ENCODE assay signal across 18 cellular contexts in the genomic region with DNA sequence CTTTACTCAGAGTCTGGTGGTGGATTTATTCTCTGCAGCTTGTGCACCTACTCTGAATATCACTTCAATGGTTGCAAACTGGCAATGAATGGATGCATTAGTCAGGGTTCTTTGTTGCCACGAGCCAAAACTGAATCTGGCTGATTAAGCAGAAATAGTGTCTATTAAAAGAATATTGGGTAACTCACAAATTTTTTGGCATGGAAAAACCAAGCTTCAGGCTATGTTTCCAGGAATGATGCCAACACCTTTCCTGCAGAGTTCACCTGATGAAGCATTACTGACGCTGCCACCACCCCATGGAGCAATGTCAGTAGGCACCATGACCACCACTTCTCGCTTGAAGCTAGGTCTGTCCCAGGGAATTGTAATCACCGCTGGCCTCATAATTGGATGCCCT.
"Had no signal": no experiment of that assay in that cellular context is flagged by ENCODE, and none has a peak within 500 bp of the region (broad histone marks: within the 10 kb centered on the region; RNA-seq: fewer than 3 reads in every experiment).

No MANE protein-coding gene starts in this region.

- H3K36me3 Mint-ChIP-seq: naive thymus-derived CD4-positive, alpha-beta T cell; WTC11 had no signal

- H3K4me1 ChIP-seq: gastrocnemius medialis, heart left ventricle had no signal

- H3K27me3 Mint-ChIP-seq: activated CD4-positive, alpha-beta memory T cell treated with anti-CD3 and anti-CD28 coated beads, Interleukin-2, amount 10 ng/mL, durations not matched to agents 7 days and 5 days; central memory CD8-positive, alpha-beta T cell; naive thymus-derived CD4-positive, alpha-beta T cell; stimulated activated naive CD8-positive, alpha-beta T cell treated with anti-CD3 and anti-CD28 coated beads, Interleukin-15, Interleukin-2, amounts not matched to agents 100 ng/mL and 50 ng/mL, for 24 hours had no signal

- H3K36me3 ChIP-seq: gastrocnemius medialis, heart left ventricle, suprapubic skin had no signal

- H3K9me3 ChIP-seq: gastrocnemius medialis, heart left ventricle, mucosa of descending colon, suprapubic skin had no signal

- H3K4me3 ChIP-seq: gastrocnemius medialis, heart left ventricle, mucosa of descending colon, skin epidermis, suprapubic skin had no signal

- ATAC-seq: activated T-cell treated with anti-CD3 and anti-CD28 coated beads, Interleukin-2, amount 50 U/mL, for 4 hours; gastrocnemius medialis; heart left ventricle; left colon; mucosa of descending colon; naive thymus-derived CD4-positive, alpha-beta T cell; WTC11 had no signal

- H3K4me3 Mint-ChIP-seq: activated CD4-positive, alpha-beta memory T cell treated with anti-CD3 and anti-CD28 coated beads, Interleukin-2, amount 10 ng/mL, durations not matched to agents 7 days and 5 days; activated T-cell treated with anti-CD3 and anti-CD28 coated beads, Interleukin-2, amount 50 U/mL, for 4 hours; central memory CD8-positive, alpha-beta T cell; naive thymus-derived CD4-positive, alpha-beta T cell; stimulated activated naive CD8-positive, alpha-beta T cell treated with anti-CD3 and anti-CD28 coated beads, Interleukin-15, Interleukin-2, amounts not matched to agents 100 ng/mL and 50 ng/mL, for 24 hours; WTC11 had no signal

- DNase-seq: activated CD4-positive, alpha-beta memory T cell treated with anti-CD3 and anti-CD28 coated beads, Interleukin-2, amount 10 ng/mL, durations not matched to agents 7 days and 5 days; activated CD4-positive, alpha-beta T cell treated with anti-CD3 and anti-CD28 coated beads for 4 hours; activated effector memory CD4-positive, alpha-beta T cell treated with Interleukin-2 at 50 U/mL for 16 hours; activated naive CD4-positive, alpha-beta T cell treated with anti-CD3 and anti-CD28 coated beads, Interleukin-2, amount 50 U/mL, for 16 hours; activated T-cell treated with anti-CD3 and anti-CD28 coated beads, Interleukin-2, amount 50 U/mL, for 4 hours; effector CD8-positive, alpha-beta T cell; gastrocnemius medialis; heart left ventricle; left colon; mucosa of descending colon; naive thymus-derived CD4-positive, alpha-beta T cell; posterior cingulate gyrus; trophoblast cell had no signal

- H3K27me3 ChIP-seq: gastrocnemius medialis, heart left ventricle, suprapubic skin had no signal

- H3K9me3 Mint-ChIP-seq: activated CD4-positive, alpha-beta memory T cell treated with anti-CD3 and anti-CD28 coated beads, Interleukin-2, amount 10 ng/mL, durations not matched to agents 7 days and 5 days had no signal

- H3K27ac Mint-ChIP-seq: activated CD4-positive, alpha-beta memory T cell treated with anti-CD3 and anti-CD28 coated beads, Interleukin-2, amount 10 ng/mL, durations not matched to agents 7 days and 5 days; naive thymus-derived CD4-positive, alpha-beta T cell; stimulated activated naive CD8-positive, alpha-beta T cell treated with anti-CD3 and anti-CD28 coated beads, Interleukin-15, Interleukin-2, amounts not matched to agents 100 ng/mL and 50 ng/mL, for 24 hours; WTC11 had no signal

- H3K27ac ChIP-seq: gastrocnemius medialis, heart left ventricle, skin epidermis, suprapubic skin had no signal

- H3K4me1 Mint-ChIP-seq: activated CD4-positive, alpha-beta memory T cell treated with anti-CD3 and anti-CD28 coated beads, Interleukin-2, amount 10 ng/mL, durations not matched to agents 7 days and 5 days; central memory CD8-positive, alpha-beta T cell; naive thymus-derived CD4-positive, alpha-beta T cell; WTC11 had no signal
